24 cellular contexts compared by ENCODE assay signal in the genomic region with DNA sequence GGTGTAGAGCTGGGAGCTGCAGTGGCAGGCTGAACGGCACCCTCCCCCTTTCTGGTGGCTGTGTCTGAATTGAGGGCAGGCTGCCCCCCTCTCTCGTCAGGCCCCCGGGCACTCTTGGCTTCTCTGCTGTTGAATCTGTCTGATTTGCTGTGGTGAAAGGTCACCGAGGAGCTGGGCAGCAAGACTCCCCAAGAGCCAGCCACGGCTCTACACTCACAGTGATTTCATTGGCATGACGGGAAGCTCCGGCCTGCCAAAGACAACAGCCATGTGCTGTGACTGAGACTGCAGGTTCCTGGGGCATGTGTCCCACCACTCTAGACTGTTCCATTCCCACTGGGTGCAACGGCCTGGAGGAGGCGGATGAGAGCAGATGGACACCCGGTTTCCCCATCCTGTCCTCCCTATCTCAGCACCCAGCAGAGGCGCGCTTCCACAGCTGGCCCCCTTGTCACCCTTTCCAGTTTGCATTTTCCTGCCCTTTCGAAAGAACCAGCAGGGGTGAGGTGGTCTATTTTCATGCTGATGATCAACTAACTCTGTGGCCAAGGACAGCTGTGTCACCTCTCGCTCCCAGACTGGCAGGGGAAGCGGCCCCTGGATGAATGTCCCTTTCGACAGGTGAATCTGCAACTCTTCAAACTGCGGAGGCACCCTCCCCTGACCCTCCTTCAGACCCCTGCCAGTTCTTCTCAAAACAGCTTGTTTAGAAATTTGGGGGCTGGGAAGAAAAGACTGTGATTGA. TPM values are rescaled to one million over a fixed set of nuclear protein-coding genes. Genes with fewer than 3 reads are reported as not detected.
DNase-seq lines count a peak whose midpoint lies in the region; ATAC-seq and TF ChIP-seq lines count a peak whose summit lies in the region.
"Had no signal": no experiment of that assay in that cellular context is flagged by ENCODE, and none has a peak within 500 bp of the region (broad histone marks: within the 10 kb centered on the region; RNA-seq: fewer than 3 reads in every experiment).

No MANE protein-coding gene starts in this region.

- H3K23ac ChIP-seq in IMR-90 (ENCODE audit: low read depth, low read length): 0 out of 2 replicates have a peak overlapping the region, but pooled peaks have one; percentile 9

- H4K8ac ChIP-seq in IMR-90 (ENCODE audit: low read depth in 2 of 2, low read length in 2 of 2): no peak overlapping the region

- CTCF ChIA-PET in IMR-90 (lab: Yijun Ruan, JAX): no interaction called here

- no TSS peak for BruUV-seq in IMR-90 (replicated peaks; lab: Mats Ljungman, UMichigan)

- H2AK5ac ChIP-seq in IMR-90 (ENCODE audit: low read depth, low read length): no peak overlapping the region

- H3K36me3 Mint-ChIP-seq in osteocyte (ENCODE audit: unreplicated experiment) (no peaks in the 10 kb centered on the region), T-helper 17 cell (ENCODE audit: low read depth) (peaks cover 5% of the 10 kb centered on the region)
- H3K36me3 Mint-ChIP-seq: natural killer cell; stimulated activated memory B cell treated with anti-CD40 and anti-IgM and Interleukin-4, amounts not matched to agents 10 μg/mL and 1 μg/mL and 100 μg/mL, for 72 hours had no signal

- H3K4ac ChIP-seq in IMR-90 (ENCODE audit: low read depth, low read length): peak overlapping the region; percentile 38

- H3K79me1 ChIP-seq in IMR-90 (ENCODE audit: low read depth in 1 of 2, low read length in 2 of 2): peaks cover 2 to 15% of the 10 kb centered on the region in 2 experiments; a peak in 1 of 4 replicates

- ATAC-seq in IMR-90 (ENCODE audit: low read depth) (no peak), T-helper 17 cell (no peak), HG02970 (IDR thresholded peaks at IDR 0.05; ENCODE audit: low FRiP score, unreplicated experiment) (no peak), left lung (no peak)
- ATAC-seq: A549; activated CD8-positive, alpha-beta T cell treated with anti-CD3 and anti-CD28 coated beads, Interleukin-2, amount 10 ng/mL, durations not matched to agents 7 days and 5 days; natural killer cell; stimulated activated memory B cell treated with anti-CD40 and anti-IgM and Interleukin-4, amounts not matched to agents 10 μg/mL and 1 μg/mL and 100 μg/mL, for 72 hours had no signal

- H3K14ac ChIP-seq in IMR-90 (replicated peaks; ENCODE audit: low read depth, low read length): no peak overlapping the region

- H4K91ac ChIP-seq in IMR-90 (ENCODE audit: insufficient read depth, low read depth, low read length): no peak overlapping the region

- H3K4me3 ChIP-seq in ACC112 (ENCODE audit: low read depth, low read length): peak overlapping the region; percentile 91
- no peak overlapping the region for H3K4me3 ChIP-seq in IMR-90 (ENCODE audit: insufficient read depth, low read depth, low read length)
- H3K4me3 ChIP-seq in brain microvascular endothelial cell (ENCODE audit: low read depth, low read length): peak overlapping the region; percentile 66
- H3K4me3 ChIP-seq in left lung: no peak overlapping the region
- H3K4me3 ChIP-seq: A549, BLaER1, transverse colon had no signal

- H3K4me2 ChIP-seq in IMR-90 (ENCODE audit: low read depth, low read length): no peak overlapping the region; the same call in 1 of the 2 replicates
- H3K4me2 ChIP-seq: A549, BLaER1 had no signal

- POLR2A ChIA-PET in IMR-90 (lab: Charles Lee; ENCODE audit: unreplicated experiment): no interaction called here

- no peak for TF ChIP-seq POLR2A in IMR-90 (IDR thresholded peaks at IDR 0.05; ENCODE audit: low read depth, low read length)

- H3K27ac Mint-ChIP-seq in osteocyte (ENCODE audit: unreplicated experiment) (no peak overlapping the region), T-helper 17 cell (no peak overlapping the region)
- H3K27ac Mint-ChIP-seq: activated CD8-positive, alpha-beta T cell treated with anti-CD3 and anti-CD28 coated beads, Interleukin-2, amount 10 ng/mL, durations not matched to agents 7 days and 5 days; natural killer cell; stimulated activated memory B cell treated with anti-CD40 and anti-IgM and Interleukin-4, amounts not matched to agents 10 μg/mL and 1 μg/mL and 100 μg/mL, for 72 hours had no signal

- in situ Hi-C loops in IMR-90 (cut with MboI; ENCODE audit: low sequenced_read_pairs) (no loop called here), brain microvascular endothelial cell (cut with HindIII; ENCODE audit: low pct_ligation_motif_present, low sequenced_read_pairs) (no loop called here)

- no peaks in the 10 kb centered on the region for H3K9me3 Mint-ChIP-seq in osteocyte (ENCODE audit: unreplicated experiment)
- H3K9me3 Mint-ChIP-seq: natural killer cell; stimulated activated memory B cell treated with anti-CD40 and anti-IgM and Interleukin-4, amounts not matched to agents 10 μg/mL and 1 μg/mL and 100 μg/mL, for 72 hours had no signal

- H3K4me1 ChIP-seq in ACC112 (ENCODE audit: control insufficient read depth, insufficient read depth, low read length, unreplicated experiment): peaks cover 33% of the 10 kb centered on the region
- peaks cover 11% of the 10 kb centered on the region for H3K4me1 ChIP-seq in IMR-90 (ENCODE audit: control insufficient read depth, insufficient read depth, low read length)
- H3K4me1 ChIP-seq in left lung: no peaks in the 10 kb centered on the region
- H3K4me1 ChIP-seq: A549, Caco-2, transverse colon had no signal

- 82% methylated on average over 6 of the region's 17 CpGs; no CpG with 5 or more reads in 1 of the 2 experiments for WGBS in IMR-90 (ENCODE audit: extremely low coverage in 2 of 2, insufficient read length in 1 of 2), 2 experiments

- no peak for TF ChIP-seq RAD21 in IMR-90 (IDR thresholded peaks at IDR 0.05; ENCODE audit: low read length)

- no peak overlapping the region for H3K18ac ChIP-seq in IMR-90 (ENCODE audit: low read depth, low read length)

- no peak for DNase-seq in IMR-90
- DNase-seq in brain microvascular endothelial cell: no peak
- DNase-seq in osteocyte (ENCODE audit: extremely low spot score, unreplicated experiment): peak; percentile 77
- no peak for DNase-seq in T-helper 17 cell
- no peak for DNase-seq in NCI-H1417 treated with DMSO at 0.1 percent for 48 hours (lab: John Stamatoyannopoulos, UW)
- DNase-seq in left lung: no peak
- DNase-seq: activated CD4-positive, alpha-beta T cell treated with anti-CD3 and anti-CD28 coated beads for 1 hour; activated CD8-positive, alpha-beta T cell treated with anti-CD3 and anti-CD28 coated beads, Interleukin-2, amount 10 ng/mL, durations not matched to agents 7 days and 5 days; activated gamma-delta T cell treated with Interleukin-2 at 50 U/mL for 16 hours; Caco-2; dermis blood vessel endothelial cell; heart left ventricle; KG1; natural killer cell; NCI-H2171 treated with DMSO at 0.1 percent for 48 hours; NCI-H69; small intestine; SW 1271; transverse colon had no signal

- H2AK9ac ChIP-seq in IMR-90 (replicated peaks; ENCODE audit: low read depth, low read length, poor library complexity): no peak overlapping the region

- no peaks in the 10 kb centered on the region for H3K9me3 ChIP-seq in IMR-90 (ENCODE audit: control insufficient read depth, insufficient read depth, low read length)
- no peaks in the 10 kb centered on the region for H3K9me3 ChIP-seq in T-helper 17 cell (ENCODE audit: control insufficient read depth, low read length, poor library complexity, severe bottlenecking)
- no peaks in the 10 kb centered on the region for H3K9me3 ChIP-seq in left lung
- H3K9me3 ChIP-seq: A549, BLaER1, Caco-2, heart left ventricle, transverse colon had no signal

- H3K27ac ChIP-seq in ACC112 (ENCODE audit: low read depth, low read length): no peak overlapping the region
- H3K27ac ChIP-seq in IMR-90 (ENCODE audit: insufficient read depth, low read length): no peak overlapping the region
- no peak overlapping the region for H3K27ac ChIP-seq in brain microvascular endothelial cell
- no peak overlapping the region for H3K27ac ChIP-seq in left lung
- H3K27ac ChIP-seq: A549, BLaER1, heart left ventricle, transverse colon had no signal

- no peak overlapping the region for H2BK20ac ChIP-seq in IMR-90 (ENCODE audit: low read depth, low read length)

- 0 out of 2 replicates have a peak, but pooled peaks cover 3% of the 10 kb centered on the region for H3K9me1 ChIP-seq in IMR-90 (ENCODE audit: insufficient read depth, low read length)

- H2BK15ac ChIP-seq in IMR-90 (ENCODE audit: low read depth, low read length): no peak overlapping the region

- H2AFZ ChIP-seq in ACC112 (ENCODE audit: low read length, unreplicated experiment) (no peak overlapping the region), IMR-90 (replicated peaks; ENCODE audit: low read length, poor library complexity) (no peak overlapping the region)

- TF ChIP-seq CTCF in IMR-90 (conservative IDR thresholded peaks at IDR 0.05; ENCODE audit: low read depth, low read length) (no peak), brain microvascular endothelial cell (IDR thresholded peaks at IDR 0.05; ENCODE audit: low read depth, low read length, missing control alignments) (no peak), osteocyte (IDR thresholded peaks at IDR 0.05) (no peak), left lung (IDR thresholded peaks at IDR 0.05) (no peak)

- H3K79me2 ChIP-seq in ACC112 (ENCODE audit: control insufficient read depth, insufficient read depth, low read length, unreplicated experiment): peaks cover 42% of the 10 kb centered on the region

- H2BK5ac ChIP-seq in IMR-90 (ENCODE audit: low read depth, low read length, poor library complexity, severe bottlenecking): no peak overlapping the region

- no peaks in the 10 kb centered on the region for H3K27me3 ChIP-seq in ACC112 (ENCODE audit: insufficient read depth, low read length)
- H3K27me3 ChIP-seq in IMR-90 (ENCODE audit: control insufficient read depth, insufficient read depth, low read length): peaks cover 16% of the 10 kb centered on the region; the same call in 1 of the 2 replicates
- H3K27me3 ChIP-seq in brain microvascular endothelial cell (replicated peaks): peaks cover 39% of the 10 kb centered on the region
- peaks cover 37 to 53% of the 10 kb centered on the region in 2 donors for H3K27me3 ChIP-seq in left lung

- no peaks in the 10 kb centered on the region for H4K20me1 ChIP-seq in IMR-90 (ENCODE audit: insufficient read depth, low read length)
- H4K20me1 ChIP-seq: BLaER1 had no signal

- intact Hi-C loops in IMR-90 (cut with micrococcal nuclease): loop anchor here (5.0 kb wide), 1 partner anchor 124 kb away; no protein-coding TSS in a partner anchor
- intact Hi-C loops in left lung (cut with DNase I): no loop called here

- peaks cover 6% of the 10 kb centered on the region for H3K27me3 Mint-ChIP-seq in osteocyte (ENCODE audit: unreplicated experiment)
- H3K27me3 Mint-ChIP-seq in T-helper 17 cell: peaks cover 56% of the 10 kb centered on the region

- H3K36me3 ChIP-seq in ACC112 (ENCODE audit: insufficient read depth, low read length) (0 out of 2 replicates have a peak, but pooled peaks cover 2% of the 10 kb centered on the region), IMR-90 (ENCODE audit: control insufficient read depth, insufficient read depth, low read length) (no peaks in the 10 kb centered on the region), brain microvascular endothelial cell (replicated peaks) (no peaks in the 10 kb centered on the region), left lung (no peaks in the 10 kb centered on the region)
- H3K36me3 ChIP-seq: BLaER1, heart left ventricle, transverse colon had no signal

- dilution Hi-C loops in IMR-90 (cut with HindIII; ENCODE audit: low sequenced_read_pairs, unreplicated experiment): no loop called here

- H3K4me1 Mint-ChIP-seq in osteocyte (ENCODE audit: unreplicated experiment) (peaks cover 36% of the 10 kb centered on the region), T-helper 17 cell (peaks cover 8% of the 10 kb centered on the region)
- H3K4me1 Mint-ChIP-seq: natural killer cell had no signal

- peak overlapping the region; percentile 45 for H3K4me3 Mint-ChIP-seq in osteocyte (ENCODE audit: unreplicated experiment)
- no peak overlapping the region for H3K4me3 Mint-ChIP-seq in T-helper 17 cell
- H3K4me3 Mint-ChIP-seq: activated CD8-positive, alpha-beta T cell treated with anti-CD3 and anti-CD28 coated beads, Interleukin-2, amount 10 ng/mL, durations not matched to agents 7 days and 5 days; natural killer cell; stimulated activated memory B cell treated with anti-CD40 and anti-IgM and Interleukin-4, amounts not matched to agents 10 μg/mL and 1 μg/mL and 100 μg/mL, for 72 hours had no signal

- H2BK120ac ChIP-seq in IMR-90 (ENCODE audit: low read depth, low read length): no peak overlapping the region

- no peak overlapping the region for H4K5ac ChIP-seq in IMR-90 (ENCODE audit: low read depth, low read length)

- no peak overlapping the region for H3K56ac ChIP-seq in IMR-90 (ENCODE audit: extremely low read depth, insufficient read depth, low read length)

- H3K9ac ChIP-seq in IMR-90 (ENCODE audit: low read depth, low read length): no peak overlapping the region
- H3K9ac ChIP-seq: BLaER1 had no signal

RNA-seq across cellular contexts. Expression of gene APCDD1L, which starts 2.2 kb away (rescaled TPM):
- total RNA-seq in IMR-90 (2012; rRNA removed) (2.2 and 2.5 TPM in 2 replicates), osteocyte (2.4 and 3.1 TPM in 2 replicates), T-helper 17 cell (not detected), left lung (under 1 TPM; 0.09 to 0.13 TPM)
- 18.0 and 18.3 TPM in 2 replicates for polyA plus RNA-seq in IMR-90 (2012; rRNA removed)
- polyA plus RNA-seq in IMR-90 (2012; cell fraction: cytosol; rRNA removed): 11.4 and 19.3 TPM in 2 replicates
- polyA plus RNA-seq in IMR-90 (2012; cell fraction: nucleus; rRNA removed; ENCODE audit: low replicate concordance): 7.7 and 18.8 TPM in 2 replicates
- total RNA-seq: activated CD8-positive, alpha-beta T cell treated with anti-CD3 and anti-CD28 coated beads, Interleukin-2, amount 10 ng/mL, durations not matched to agents 7 days and 5 days; Caco-2; natural killer cell had no signal
- polyA plus RNA-seq: A549 had no signal

Comparison
In these comparisons a context has a peak if more than half of its experiments do, and no peak if none do; other contexts are left out.
1. H3K4me3 ChIP-seq: peak in ACC112 (single experiment) and brain microvascular endothelial cell (single experiment); none in IMR-90 (single experiment) and left lung (0 of 2).